ENCODE assay signal across 8 cellular contexts in the genomic region with DNA sequence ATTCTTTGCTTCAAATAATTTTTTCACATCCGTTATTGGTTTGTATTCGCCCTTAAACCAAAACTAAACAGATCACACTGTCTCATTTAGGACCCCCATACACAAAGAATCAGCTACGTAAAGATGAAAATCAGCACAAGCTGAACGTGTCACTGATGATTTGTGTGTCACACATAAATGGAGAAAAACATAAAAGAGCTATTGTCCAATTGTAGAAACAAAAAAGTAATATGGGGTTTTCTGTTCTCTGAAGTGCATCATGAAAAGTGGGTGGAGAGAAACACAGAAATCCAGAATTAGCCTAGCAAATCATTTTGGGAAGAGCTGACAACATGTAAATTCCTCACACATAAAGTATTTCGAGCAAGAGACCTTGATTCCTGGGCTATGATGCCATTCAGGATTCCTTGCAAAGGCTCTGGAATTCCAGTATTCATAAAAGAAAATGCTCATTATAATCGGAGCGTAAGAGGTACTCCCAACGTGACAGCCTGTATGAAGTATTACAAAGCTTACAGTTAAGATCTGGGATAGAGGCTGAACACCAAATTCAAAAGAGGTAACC. TPM values are rescaled to one million over a fixed set of nuclear protein-coding genes. Genes with fewer than 3 reads are reported as not detected.
DNase-seq lines count a peak whose midpoint lies in the region; ATAC-seq and TF ChIP-seq lines count a peak whose summit lies in the region.

No MANE protein-coding gene starts in this region.

- CTCF ChIA-PET in A673 (lab: Charles Lee), result no interaction called here

- H3K27ac Mint-ChIP-seq in mesothelial cell of epicardium, result peak overlapping the region; percentile 98

- H3K4me3 Mint-ChIP-seq in mesothelial cell of epicardium, result peak overlapping the region; percentile 83

- H3K36me3 Mint-ChIP-seq in mesothelial cell of epicardium, result peaks cover 6% of the 10 kb centered on the region

- intact Hi-C loops in A673 (cut with micrococcal nuclease; ENCODE audit: unreplicated experiment), result no loop called here

- H3K27me3 ChIP-seq in A673 (replicated peaks; ENCODE audit: insufficient read depth, low read depth, low read length, poor library complexity), result no peaks in the 10 kb centered on the region

- peak overlapping the region; percentile 75 for H3K4me3 ChIP-seq in A673 (ENCODE audit: low read depth, low read length, poor library complexity, severe bottlenecking)
- H3K4me3 ChIP-seq in Jurkat, Clone E6-1 (ENCODE audit: low read length), result peak overlapping the region; percentile 91
- H3K4me3 ChIP-seq in cardiac fibroblast (replicated peaks in 1 of 2; ENCODE audit: low read depth in 2 of 2, low read length in 2 of 2), result peak overlapping the region; percentile 93 to 98

- no TSS peak for BruUV-seq in A673 (replicated peaks; lab: Mats Ljungman, UMichigan)

- no peak for ATAC-seq in HG02759 (IDR thresholded peaks at IDR 0.05; ENCODE audit: unreplicated experiment)

- no peaks in the 10 kb centered on the region for H3K9me3 Mint-ChIP-seq in mesothelial cell of epicardium

- no peaks in the 10 kb centered on the region for H3K36me3 ChIP-seq in A673 (ENCODE audit: insufficient read depth, low read length, poor library complexity, severe bottlenecking)

- H3K4me1 Mint-ChIP-seq in mesothelial cell of epicardium, result peaks cover 47% of the 10 kb centered on the region

- H3K27ac ChIP-seq in A673 (ENCODE audit: low read depth, low read length, poor library complexity, severe bottlenecking), result peak overlapping the region; percentile 96

- TF ChIP-seq CTCF in A673 (conservative IDR thresholded peaks at IDR 0.05; ENCODE audit: low read depth, low read length) (no peak), cardiac fibroblast (IDR thresholded peaks at IDR 0.05; ENCODE audit: low read depth, low read length) (no peak), mesothelial cell of epicardium (IDR thresholded peaks at IDR 0.05; ENCODE audit: unreplicated experiment) (no peak)

- POLR2A ChIA-PET in A673 (lab: Charles Lee; ENCODE audit: low non-redundant PET), result no interaction called here

- DNase-seq in A673 (ENCODE audit: low spot score) (no peak), cardiac fibroblast (ENCODE audit: low read depth in 2 of 2) (peak; percentile 67 to 84), mesothelial cell of epicardium (ENCODE audit: low spot score in 2 of 2, unreplicated experiment in 2 of 2) (no peak), NCI-H1436 treated with DMSO at 0.1 percent for 48 hours (lab: John Stamatoyannopoulos, UW) (no peak), COLO829 (ENCODE audit: low spot score) (no peak), globus pallidus (ENCODE audit: low spot score) (no peak)
- DNase-seq in Jurkat, Clone E6-1 (ENCODE audit: low read depth, low spot score), result no peak

- no peaks in the 10 kb centered on the region for H3K27me3 Mint-ChIP-seq in mesothelial cell of epicardium (ENCODE audit: low read depth)

- peaks cover 20% of the 10 kb centered on the region for H3K4me1 ChIP-seq in A673 (ENCODE audit: insufficient read depth, low read length, poor library complexity, severe bottlenecking)

- H3K9me3 ChIP-seq in A673 (ENCODE audit: low read depth, low read length, poor library complexity, severe bottlenecking), result no peaks in the 10 kb centered on the region

RNA-seq across cellular contexts. Expression of a gene that starts 1.1 kb away (rescaled TPM):
- total RNA-seq in A673 (2021), result 12.4 and 12.7 TPM in 2 replicates
- 2.1 TPM for polyA plus RNA-seq in Jurkat, Clone E6-1 (2012; ENCODE audit: insufficient read depth, insufficient read length)
- 10.8 to 12.4 TPM (median 12.0 TPM) in 3 replicates for total RNA-seq in mesothelial cell of epicardium

RNA-seq across cellular contexts. Expression of a gene that starts 1.6 kb away (rescaled TPM):
- 14.3 and 21.4 TPM in 2 replicates for total RNA-seq in A673 (2021)
- 29.9 TPM for polyA plus RNA-seq in Jurkat, Clone E6-1 (2012; ENCODE audit: insufficient read depth, insufficient read length)
- total RNA-seq in mesothelial cell of epicardium, result 14.7 to 16.0 TPM (median 15.9 TPM) in 3 replicates

Comparison
In these comparisons a context has a peak if more than half of its experiments do, and no peak if none do; other contexts are left out.
1. DNase-seq: peak in cardiac fibroblast (2 of 2); none in A673 (single experiment), Jurkat, Clone E6-1 (single experiment), mesothelial cell of epicardium (0 of 2), NCI-H1436 treated with DMSO at 0.1 percent for 48 hours (single experiment), COLO829 (single experiment) and globus pallidus (single experiment).
2. Peak in every context shown above with its lines, with median percentiles within 50 percentile points of each other: H3K4me3 ChIP-seq.